8 cellular contexts compared by ENCODE assay signal in the genomic region with DNA sequence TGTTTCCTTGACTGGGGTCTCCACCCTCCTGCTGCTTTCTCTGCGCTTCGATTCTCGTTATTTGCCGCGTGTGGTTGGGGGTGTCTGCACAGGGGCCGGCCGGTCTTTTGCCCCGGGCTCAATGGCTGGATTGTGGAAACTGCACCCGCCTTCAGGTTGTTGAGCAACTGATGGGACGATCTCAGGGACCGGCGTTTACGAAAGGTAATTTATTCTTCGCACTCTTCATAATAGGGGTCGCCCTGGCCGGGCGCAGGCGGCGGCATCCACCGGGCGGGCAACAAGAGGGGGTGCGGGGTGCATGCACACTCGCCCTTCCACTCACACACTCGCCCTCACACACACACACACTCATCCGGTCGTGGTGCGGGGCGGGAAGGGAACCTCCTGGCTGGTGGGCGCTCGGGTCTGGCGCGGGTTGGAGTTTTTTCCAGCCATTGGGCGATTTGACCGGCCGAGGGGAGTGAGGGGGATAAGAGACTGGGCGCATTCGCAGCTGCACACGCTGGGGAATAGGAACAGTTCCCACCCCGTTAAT. TPM values are rescaled to one million over a fixed set of nuclear protein-coding genes. Genes with fewer than 3 reads are reported as not detected.
DNase-seq lines count a peak whose midpoint lies in the region; ATAC-seq and TF ChIP-seq lines count a peak whose summit lies in the region.

No MANE protein-coding gene starts in this region.

- TF ChIP-seq CTCF in CD14-positive monocyte (IDR thresholded peaks at IDR 0.05) (no peak), fibroblast of mammary gland (conservative IDR thresholded peaks at IDR 0.05; ENCODE audit: control insufficient read depth, insufficient read depth, low read depth, low read length) (no peak), mucosa of descending colon (IDR thresholded peaks at IDR 0.05) (no peak)

- peak overlapping the region in 1 of 7 donors; percentile 15 for H3K27ac Mint-ChIP-seq in CD14-positive monocyte

- H3K4me1 ChIP-seq in NT2/D1 (ENCODE audit: insufficient read depth, insufficient read length): no peaks in the 10 kb centered on the region
- peaks cover 19% of the 10 kb centered on the region for H3K4me1 ChIP-seq in neuron (ENCODE audit: insufficient read depth, low read length)
- no peaks in the 10 kb centered on the region for H3K4me1 ChIP-seq in mucosa of descending colon (ENCODE audit: low read depth)
- no peaks in the 10 kb centered on the region for H3K4me1 ChIP-seq in Karpas-422 (ENCODE audit: low read length)

- no peaks in the 10 kb centered on the region for H4K20me1 ChIP-seq in Karpas-422 (ENCODE audit: insufficient read depth, low read depth, low read length)

- H3K27ac ChIP-seq in Karpas-422 (ENCODE audit: low read length): no peak overlapping the region

- H3K36me3 ChIP-seq in NT2/D1 (ENCODE audit: insufficient read depth, insufficient read length, low read length): no peaks in the 10 kb centered on the region
- no peaks in the 10 kb centered on the region for H3K36me3 ChIP-seq in neuron (ENCODE audit: insufficient read depth, low read length)
- no peaks in the 10 kb centered on the region for H3K36me3 ChIP-seq in mucosa of descending colon (ENCODE audit: low read depth)
- no peaks in the 10 kb centered on the region for H3K36me3 ChIP-seq in Karpas-422 (ENCODE audit: insufficient read depth, low read length)

- H3K9me3 ChIP-seq in NT2/D1 (ENCODE audit: insufficient read depth, low read length): no peaks in the 10 kb centered on the region
- no peaks in the 10 kb centered on the region for H3K9me3 ChIP-seq in neuron (ENCODE audit: low read length)
- no peaks in the 10 kb centered on the region for H3K9me3 ChIP-seq in mucosa of descending colon
- H3K9me3 ChIP-seq in Karpas-422 (ENCODE audit: low read length): peaks cover 16% of the 10 kb centered on the region

- H3K79me2 ChIP-seq in Karpas-422 (ENCODE audit: low read length): no peaks in the 10 kb centered on the region

- ATAC-seq in mucosa of descending colon (no peak), GM21515 (IDR thresholded peaks at IDR 0.05; ENCODE audit: unreplicated experiment) (no peak)

- H3K4me1 Mint-ChIP-seq in CD14-positive monocyte: peaks cover 20% of the 10 kb centered on the region

- peaks cover 6% of the 10 kb centered on the region in 2 donors for H3K36me3 Mint-ChIP-seq in CD14-positive monocyte

- DNase-seq in CD14-positive monocyte (ENCODE audit: low spot score) (no peak), NT2/D1 (ENCODE audit: low read depth, low spot score) (no peak), fibroblast of mammary gland (ENCODE audit: low read depth) (no peak), mucosa of descending colon (no peak), Karpas-422 (no peak), GDM1 (lab: John Stamatoyannopoulos, UW) (no peak)

- H3K27me3 ChIP-seq in NT2/D1 (ENCODE audit: insufficient read depth, insufficient read length) (peaks cover 42% of the 10 kb centered on the region), neuron (ENCODE audit: insufficient read depth, low read length) (no peaks in the 10 kb centered on the region), Karpas-422 (ENCODE audit: low read length) (no peaks in the 10 kb centered on the region)

- H3K9me2 ChIP-seq in Karpas-422 (replicated peaks; ENCODE audit: insufficient read depth, low read length): no peaks in the 10 kb centered on the region

- H2AFZ ChIP-seq in neuron (ENCODE audit: low read depth, low read length) (no peak overlapping the region), Karpas-422 (ENCODE audit: low read length) (no peak overlapping the region)

- H3K4me3 Mint-ChIP-seq in CD14-positive monocyte: peak overlapping the region; percentile 79 to 95

- H3K4me2 ChIP-seq in Karpas-422 (ENCODE audit: low read depth, low read length, poor library complexity, severe bottlenecking): no peak overlapping the region

- peaks cover 72 to 83% (median 72%) of the 10 kb centered on the region in 3 donors for H3K27me3 Mint-ChIP-seq in CD14-positive monocyte (ENCODE audit: low read depth in 3 of 3)

- peaks cover 0 to 29% (median 7%) of the 10 kb centered on the region in 7 donors for H3K9me3 Mint-ChIP-seq in CD14-positive monocyte

- intact Hi-C loops in CD14-positive monocyte (cut with micrococcal nuclease): no loop called here
- intact Hi-C loops in mucosa of descending colon (cut with DNase I, micrococcal nuclease): no loop called here

- peak overlapping the region; percentile 70 for H3K9ac ChIP-seq in NT2/D1 (ENCODE audit: insufficient read length, low read depth)
- no peak overlapping the region for H3K9ac ChIP-seq in Karpas-422 (ENCODE audit: low read length)

- H3K4me3 ChIP-seq in NT2/D1 (ENCODE audit: insufficient read length, low read depth): peak overlapping the region; percentile 61
- H3K4me3 ChIP-seq in fibroblast of mammary gland (ENCODE audit: control insufficient read depth, low read depth, low read length): peak overlapping the region; percentile 6
- peak overlapping the region; percentile 82 for H3K4me3 ChIP-seq in neuron (ENCODE audit: low read length)
- no peak overlapping the region for H3K4me3 ChIP-seq in mucosa of descending colon
- H3K4me3 ChIP-seq in Karpas-422 (ENCODE audit: low read length): no peak overlapping the region

RNA-seq across cellular contexts. Expression of a gene that starts 1.5 kb away (rescaled TPM):
- polyA plus RNA-seq in CD14-positive monocyte: not detected
- total RNA-seq in mucosa of descending colon: 10 to 100 TPM in 1 of 3 donors, 1 to 10 TPM in 2; 4.3 to 10.8 (median 4.3) TPM
- total RNA-seq in Karpas-422 (2014; rRNA removed; shearing (Covaris generic); ENCODE audit: low replicate concordance): not detected in 2 replicates

Comparison
In these comparisons a context has a peak if more than half of its experiments do, and no peak if none do; other contexts are left out.
1. H3K4me3 ChIP-seq: peak in NT2/D1 (single experiment), fibroblast of mammary gland (single experiment) and neuron (single experiment); none in mucosa of descending colon (single experiment) and Karpas-422 (single experiment).